In the genomic region with DNA sequence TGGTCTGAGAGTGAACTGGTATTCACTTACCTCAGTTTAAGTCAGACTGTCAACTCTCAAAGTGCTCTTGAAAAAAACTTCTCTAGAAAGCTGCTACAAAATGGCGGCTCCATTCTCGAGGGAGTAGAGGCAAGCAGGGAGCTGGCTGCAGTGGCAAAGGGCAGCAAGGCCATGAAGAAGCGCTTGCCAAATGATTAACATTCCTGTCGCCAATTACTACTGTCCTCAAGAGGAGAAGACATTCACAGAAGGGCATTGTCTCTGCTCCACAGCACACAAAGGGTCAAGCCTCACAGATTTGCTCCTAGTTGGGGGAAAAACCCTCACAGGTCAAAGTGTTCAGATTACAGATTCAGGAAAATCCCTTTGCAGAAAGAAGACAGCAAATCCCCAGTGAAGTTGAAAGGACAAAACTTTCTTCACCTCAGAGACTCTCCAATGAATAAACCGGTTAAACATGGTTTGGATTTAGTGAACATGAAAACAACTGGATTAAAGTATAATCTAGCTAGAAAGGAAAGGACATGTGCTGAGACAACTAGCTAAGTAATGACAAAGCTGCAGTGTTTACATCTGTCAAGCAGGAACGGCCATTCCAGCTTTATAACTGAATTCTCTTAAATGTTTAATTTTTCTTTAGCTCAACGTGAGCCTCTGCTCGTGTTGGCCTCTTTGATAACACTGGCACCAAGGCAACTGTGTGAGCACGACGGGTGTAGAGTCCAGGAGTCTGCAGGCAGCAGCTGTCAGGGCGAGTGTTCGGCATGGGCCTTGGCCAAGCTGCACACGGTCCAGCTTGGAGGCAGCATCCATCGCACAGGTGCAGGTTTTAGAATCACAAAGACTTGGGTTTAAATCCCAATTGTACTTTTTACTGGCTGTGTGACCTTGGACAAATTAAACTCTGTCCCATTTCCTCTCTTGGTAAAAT, we compare ENCODE assay signal across 1 cellular context.
TF ChIP-seq lines count a peak whose summit lies in the region.

No MANE protein-coding gene starts in this region.

TF ChIP-seq in HepG2, 621 proteins besides CTCF, POLR2A, EP300 and RAD21 (continued from another document):
- TF ChIP-seq, protein P1, sequence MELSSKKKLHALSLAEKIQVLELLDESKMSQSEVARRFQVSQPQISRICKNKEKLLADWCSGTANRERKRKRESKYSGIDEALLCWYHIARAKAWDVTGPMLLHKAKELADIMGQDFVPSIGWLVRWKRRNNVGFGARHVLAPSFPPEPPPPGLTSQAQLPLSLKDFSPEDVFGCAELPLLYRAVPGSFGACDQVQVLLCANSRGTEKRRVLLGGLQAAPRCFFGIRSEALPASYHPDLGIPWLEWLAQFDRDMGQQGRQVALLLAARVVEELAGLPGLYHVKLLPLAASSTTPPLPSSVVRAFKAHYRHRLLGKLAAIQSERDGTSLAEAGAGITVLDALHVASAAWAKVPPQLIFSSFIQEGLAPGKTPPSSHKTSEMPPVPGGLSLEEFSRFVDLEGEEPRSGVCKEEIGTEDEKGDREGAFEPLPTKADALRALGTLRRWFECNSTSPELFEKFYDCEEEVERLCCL (CRISPR knock-in tag; IDR thresholded peaks at IDR 0.05; ENCODE audit: borderline replicate concordance) = no peak
- TF ChIP-seq SAP130 (CRISPR knock-in tag; IDR thresholded peaks at IDR 0.05; ENCODE audit: low read depth) (peak; percentile 44), ZNF747 (CRISPR knock-in tag; IDR thresholded peaks at IDR 0.05; ENCODE audit: borderline replicate concordance) (no peak)
